In the genomic region with DNA sequence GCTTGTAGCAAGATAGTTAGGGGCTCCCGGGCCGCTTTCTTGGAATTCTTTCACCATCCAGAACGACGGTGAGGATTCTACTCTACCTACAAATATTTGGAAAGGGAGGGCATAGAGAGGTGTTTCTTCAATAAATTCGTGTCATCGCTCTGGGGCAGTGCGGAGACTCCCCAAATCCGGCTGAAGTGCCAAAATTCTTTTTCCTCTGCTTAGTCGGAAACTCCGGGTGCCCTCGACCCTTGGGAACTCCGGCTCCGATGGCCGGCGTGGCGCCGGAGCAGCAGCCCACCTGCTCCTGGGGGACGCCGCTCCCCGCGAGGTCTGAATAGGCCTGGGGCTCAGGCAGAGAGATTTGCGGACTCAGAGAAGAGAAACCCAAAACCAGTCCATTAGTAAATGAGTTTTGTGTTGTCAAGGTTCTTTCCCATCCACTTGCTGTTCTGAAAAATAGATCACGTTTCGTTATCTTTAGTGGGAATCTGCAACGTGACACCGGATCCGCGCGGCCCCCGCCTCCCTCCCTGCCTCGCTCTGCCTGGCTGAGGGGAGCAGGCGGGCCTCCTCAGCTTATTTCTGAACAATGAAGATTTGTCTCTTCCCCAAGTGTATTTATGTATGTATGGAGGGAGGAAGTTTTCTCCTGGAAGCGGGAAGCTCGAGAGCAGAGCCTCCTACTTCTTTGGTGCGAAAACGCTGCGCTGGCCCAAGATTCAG, we compare ENCODE assay signal across 9 cellular contexts. TPM values are rescaled to one million over a fixed set of nuclear protein-coding genes. Genes with fewer than 3 reads are reported as not detected.
DNase-seq lines count a peak whose midpoint lies in the region; ATAC-seq and TF ChIP-seq lines count a peak whose summit lies in the region.
"Had no signal": no experiment of that assay in that cellular context is flagged by ENCODE, and none has a peak within 500 bp of the region (broad histone marks: within the 10 kb centered on the region; RNA-seq: fewer than 3 reads in every experiment).

No MANE protein-coding gene starts in this region.

- ATAC-seq in GM21619 (IDR thresholded peaks at IDR 0.05; ENCODE audit: unreplicated experiment) = no peak

- no peak overlapping the region for H3K27ac ChIP-seq in iPS-18a (ENCODE audit: low read length)
- H3K27ac ChIP-seq in thymus (ENCODE audit: low read depth) = peak overlapping the region; percentile 70

- no peak overlapping the region for H3K9ac ChIP-seq in iPS-18a (ENCODE audit: low read length)

- DNase-seq in stimulated activated CD4-positive, alpha-beta T cell treated with anti-CD3 and anti-CD28 coated beads, Interleukin-15, amount 100 ng/mL, for 24 hours = peak; percentile 19
- no peak for DNase-seq in stimulated activated CD4-positive, alpha-beta T cell treated with anti-CD3 and anti-CD28 coated beads, Interleukin-2, amount 100 ng/mL, for 24 hours
- DNase-seq in stimulated activated naive CD4-positive, alpha-beta T cell (lab: John Stamatoyannopoulos, UW) = no peak
- no peak for DNase-seq in NCI-H345 (lab: John Stamatoyannopoulos, UW)
- DNase-seq: immature natural killer cell had no signal

- H3K27me3 ChIP-seq in iPS-18a (ENCODE audit: control insufficient read depth, insufficient read depth, low read length) (peaks cover 100% of the 10 kb centered on the region), thymus (ENCODE audit: control insufficient read depth, insufficient read depth) (peaks cover 97% of the 10 kb centered on the region)

- H3K4me3 ChIP-seq in iPS-18a (ENCODE audit: low read length) (peak overlapping the region; percentile 42), thymus (ENCODE audit: low read length) (peak overlapping the region; percentile 15)

- H3K9me3 ChIP-seq in iPS-18a (ENCODE audit: control insufficient read depth, low read depth, low read length) (no peaks in the 10 kb centered on the region), thymus (ENCODE audit: control insufficient read depth) (no peaks in the 10 kb centered on the region)

- WGBS in thymus = 9% methylated on average over 37 of the region's 37 CpGs

- H3K4me1 ChIP-seq in iPS-18a (ENCODE audit: control insufficient read depth, low read depth, low read length) (peaks cover 26% of the 10 kb centered on the region), thymus (ENCODE audit: control insufficient read depth, insufficient read depth, low read length) (no peaks in the 10 kb centered on the region)

- H3K36me3 ChIP-seq in iPS-18a (ENCODE audit: control insufficient read depth, low read depth, low read length) (no peaks in the 10 kb centered on the region), thymus (ENCODE audit: control insufficient read depth, insufficient read depth) (no peaks in the 10 kb centered on the region)

TF ChIP-seq in PFSK-1, 5 proteins besides CTCF, POLR2A, EP300 and RAD21:
- TF ChIP-seq SIN3A (IDR thresholded peaks at IDR 0.05; ENCODE audit: borderline replicate concordance, insufficient read depth, low read length) = 0 out of 2 replicates have a peak, but pooled peaks have one; percentile 27
- no peak for TF ChIP-seq FOXP2 (optimal IDR thresholded peaks at IDR 0.05; ENCODE audit: borderline replicate concordance, extremely low read depth, extremely low read length, insufficient read depth)

RNA-seq across cellular contexts. Expression of a gene that starts 3.6 kb away (rescaled TPM):
- polyA plus RNA-seq in PFSK-1 (2012; ENCODE audit: insufficient read length, low read depth) = 7.5 TPM
- polyA plus RNA-seq in thymus = 21.4 TPM
- polyA plus RNA-seq: immature natural killer cell had no signal
